16 cellular contexts compared by ENCODE assay signal in genomic region chr6:101689156-101689555, GRCh38.
"Had no signal": no experiment of that assay in that cellular context is flagged by ENCODE, and none has a peak within 500 bp of the region (broad histone marks: within the 10 kb centered on the region; RNA-seq: fewer than 3 reads in every experiment).

No MANE protein-coding gene starts in this region.

- H3K9me3 ChIP-seq: SK-N-SH had no signal

- DNase-seq: KBM-7, MV-4-11, NCI-H1048, NCI-H1436, NCI-H1694, NCI-H187 treated with DMSO at 0.1 percent for 48 hours, NCI-H2029 treated with DMSO at 0.1 percent for 48 hours, NCI-H2171, NCI-H524, NCI-H526 treated with DMSO at 0.1 percent for 48 hours, NCI-H774, Right ventricle myocardium superior, RPMI8226, SK-N-SH, SW 1271, T-cell had no signal
